Comparison of ENCODE assay signal across 8 cellular contexts in the genomic region with DNA sequence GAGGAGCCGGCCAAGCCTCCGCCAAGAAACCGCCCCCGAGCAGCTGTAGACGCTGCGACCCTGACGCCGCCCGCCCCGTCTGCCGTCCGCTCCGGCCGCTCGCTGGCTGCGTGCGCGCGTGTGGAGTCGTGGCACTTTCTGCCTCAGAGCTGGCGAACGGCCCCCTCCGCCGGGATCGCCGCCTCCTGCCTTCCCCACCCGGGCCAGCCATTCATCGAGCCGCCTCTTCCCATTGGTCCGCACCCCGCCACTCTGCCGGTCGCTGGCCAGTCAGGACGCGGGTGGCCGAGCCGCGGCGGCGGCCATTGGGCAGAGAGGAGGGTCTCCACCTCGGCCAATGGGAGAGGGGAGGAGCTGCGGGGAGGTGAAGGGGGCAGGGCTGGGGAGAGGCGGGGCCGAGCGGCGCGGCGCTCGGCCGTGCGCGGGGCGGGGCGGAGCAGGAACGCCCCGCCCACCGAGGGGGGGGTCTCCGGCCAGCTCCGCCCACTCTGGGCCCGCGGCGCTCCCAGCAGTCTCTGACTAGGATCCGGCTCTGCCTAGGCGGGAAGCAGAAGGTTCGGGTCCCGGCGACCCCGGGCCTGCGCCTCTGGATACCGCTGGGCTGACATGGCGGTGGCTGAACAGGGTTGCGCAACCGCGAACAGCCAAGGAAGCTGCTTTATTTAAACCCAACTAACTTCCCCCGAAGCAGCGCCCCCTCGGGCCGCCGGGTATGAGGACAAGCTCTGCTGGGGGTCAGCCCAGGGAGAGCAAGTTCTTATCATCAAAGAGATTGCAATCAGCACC. TPM values are rescaled to one million over a fixed set of nuclear protein-coding genes. Genes with fewer than 3 reads are reported as not detected.
DNase-seq lines count a peak whose midpoint lies in the region; ATAC-seq and TF ChIP-seq lines count a peak whose summit lies in the region.

A gene with protein sequence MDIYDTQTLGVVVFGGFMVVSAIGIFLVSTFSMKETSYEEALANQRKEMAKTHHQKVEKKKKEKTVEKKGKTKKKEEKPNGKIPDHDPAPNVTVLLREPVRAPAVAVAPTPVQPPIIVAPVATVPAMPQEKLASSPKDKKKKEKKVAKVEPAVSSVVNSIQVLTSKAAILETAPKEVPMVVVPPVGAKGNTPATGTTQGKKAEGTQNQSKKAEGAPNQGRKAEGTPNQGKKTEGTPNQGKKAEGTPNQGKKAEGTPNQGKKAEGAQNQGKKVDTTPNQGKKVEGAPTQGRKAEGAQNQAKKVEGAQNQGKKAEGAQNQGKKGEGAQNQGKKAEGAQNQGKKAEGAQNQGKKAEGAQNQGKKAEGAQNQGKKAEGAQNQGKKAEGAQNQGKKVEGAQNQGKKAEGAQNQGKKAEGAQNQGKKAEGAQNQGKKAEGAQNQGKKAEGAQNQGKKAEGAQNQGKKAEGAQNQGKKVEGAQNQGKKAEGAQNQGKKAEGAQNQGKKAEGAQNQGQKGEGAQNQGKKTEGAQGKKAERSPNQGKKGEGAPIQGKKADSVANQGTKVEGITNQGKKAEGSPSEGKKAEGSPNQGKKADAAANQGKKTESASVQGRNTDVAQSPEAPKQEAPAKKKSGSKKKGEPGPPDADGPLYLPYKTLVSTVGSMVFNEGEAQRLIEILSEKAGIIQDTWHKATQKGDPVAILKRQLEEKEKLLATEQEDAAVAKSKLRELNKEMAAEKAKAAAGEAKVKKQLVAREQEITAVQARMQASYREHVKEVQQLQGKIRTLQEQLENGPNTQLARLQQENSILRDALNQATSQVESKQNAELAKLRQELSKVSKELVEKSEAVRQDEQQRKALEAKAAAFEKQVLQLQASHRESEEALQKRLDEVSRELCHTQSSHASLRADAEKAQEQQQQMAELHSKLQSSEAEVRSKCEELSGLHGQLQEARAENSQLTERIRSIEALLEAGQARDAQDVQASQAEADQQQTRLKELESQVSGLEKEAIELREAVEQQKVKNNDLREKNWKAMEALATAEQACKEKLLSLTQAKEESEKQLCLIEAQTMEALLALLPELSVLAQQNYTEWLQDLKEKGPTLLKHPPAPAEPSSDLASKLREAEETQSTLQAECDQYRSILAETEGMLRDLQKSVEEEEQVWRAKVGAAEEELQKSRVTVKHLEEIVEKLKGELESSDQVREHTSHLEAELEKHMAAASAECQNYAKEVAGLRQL (N-terminal part only) (minus strand): TSS at position 140 of the 786 bp plus-strand sequence. CDS start 21,735 bp downstream, outside the sequence.

- TF ChIP-seq CTCF in GM13976 (IDR thresholded peaks at IDR 0.05; ENCODE audit: borderline replicate concordance, control extremely low read depth, extremely low read depth, insufficient read depth, missing control alignments): peak; percentile 65
- TF ChIP-seq CTCF in heart right ventricle (IDR thresholded peaks at IDR 0.05): peak; percentile 38 to 82 (median 65)

- intact Hi-C loops in heart right ventricle (cut with DNase I) (loop anchor here in 8 of 10 donors (2.0 to 10.0 kb wide), 12 partner anchors 73 to 283 kb away; partner anchors contain the start of genes DSTN (in 1 of the 8), MGME1 (in 1 of the 8) and SNX5 (in 1 of the 8)), posterior vena cava (cut with DNase I) (loop anchor here in 1 of 2 donors (5.0 kb wide), 1 partner anchor 215 kb away; no protein-coding TSS in a partner anchor)

- H3K4me1 ChIP-seq in heart right ventricle: peaks cover 6 to 38% (median 17%) of the 10 kb centered on the region in 9 donors

- peaks cover 0 to 5% (median 0%) of the 10 kb centered on the region in 7 donors for H3K27me3 ChIP-seq in heart right ventricle

- 0 to 1% methylated on average over 58 to 79 of the region's 79 CpGs for whole genome bisulfite sequencing in heart right ventricle, 2 donors

- H3K4me3 ChIP-seq in heart right ventricle: peak within 1 kb of the TSS; percentile 65 to 87 (median 82)

- in situ Hi-C loops in GM13976 (cut with MboI; ENCODE audit: low sequenced_read_pairs, unreplicated experiment): no loop called here

- ATAC-seq in HG02870 (IDR thresholded peaks at IDR 0.05; ENCODE audit: unreplicated experiment) (peak; percentile 87), heart right ventricle (peak; percentile 95 to 99 (median 98))

- peak; percentile 98 for DNase-seq in GM13976 (ENCODE audit: low spot score)
- peak; percentile 98 for DNase-seq in NCI-H146 (lab: John Stamatoyannopoulos, UW)
- DNase-seq in T-helper 1 cell: peak; percentile 94 to 98 (median 96)
- DNase-seq in amniotic epithelial cell (ENCODE audit: low read depth): peak; percentile 96
- DNase-seq in heart right ventricle: peak; percentile 98 to 99
- peak; percentile 100 for DNase-seq in posterior vena cava (ENCODE audit: low spot score)
- peak; percentile 99 for DNase-seq in ureter (ENCODE audit: low spot score)

- peaks cover 0 to 8% (median 0%) of the 10 kb centered on the region in 11 donors for H3K9me3 ChIP-seq in heart right ventricle

- H3K36me3 ChIP-seq in heart right ventricle: peaks cover 0 to 27% (median 0%) of the 10 kb centered on the region in 9 donors

- H3K27ac ChIP-seq in heart right ventricle: peak within 1 kb of the TSS; percentile 73 to 100 (median 94)

RNA-seq across cellular contexts. Expression of the gene that starts here (rescaled TPM):
- total RNA-seq in heart right ventricle (10 to 100 TPM; 23.5 to 71.3 (median 29.0) TPM), posterior vena cava (100 to 1,000 TPM; 128 TPM), ureter (144 TPM)
- 10 to 100 TPM; 29.3 to 41.9 TPM for polyA plus RNA-seq in heart right ventricle

Comparison
In these comparisons a context has a peak if more than half of its experiments do, and no peak if none do; other contexts are left out.
1. Peak in every context shown above with its lines: DNase-seq, ATAC-seq, H3K4me3 ChIP-seq and H3K27ac ChIP-seq.